29 cellular contexts compared by ENCODE assay signal in genomic region chr9:132090771-132091170, GRCh38.
DNase-seq lines count a peak whose midpoint lies in the region; ATAC-seq, FAIRE-seq and TF ChIP-seq lines count a peak whose summit lies in the region.
"Had no signal": no experiment of that assay in that cellular context is flagged by ENCODE, and none has a peak within 500 bp of the region (broad histone marks: within the 10 kb centered on the region; RNA-seq: fewer than 3 reads in every experiment).

No MANE protein-coding gene starts in this region.

- DNase-seq in H54 (ENCODE audit: insufficient read length, low spot score) (no peak), MV-4-11 (lab: John Stamatoyannopoulos, UW) (peak; percentile 74), astrocyte of the spinal cord (ENCODE audit: low read depth, low spot score) (peak; percentile 39), iris pigment epithelial cell (ENCODE audit: low read depth) (peak; percentile 41), NCI-H146 treated with DMSO at 0.1 percent for 48 hours (lab: John Stamatoyannopoulos, UW; ENCODE audit: unreplicated experiment) (no peak), T-helper 1 cell (no peak), C1 segment of cervical spinal cord (lab: John Stamatoyannopoulos, UW) (no peak)
- DNase-seq: activated CD4-positive, alpha-beta memory T cell treated with anti-CD3 and anti-CD28 coated beads for 36 hours; activated CD4-positive, CD25-positive, alpha-beta regulatory T cell treated with anti-CD3 and anti-CD28 coated beads, Interleukin-2, amount 50 U/mL, for 72 hours; activated CD8-positive, alpha-beta memory T cell treated with anti-CD3 and anti-CD28 coated beads, Interleukin-2, amount 50 U/mL, for 4 hours; activated naive CD4-positive, alpha-beta T cell treated with anti-CD3 and anti-CD28 coated beads, Interleukin-2, amount 50 U/mL, for 16 hours; amygdala; Calu3; DMS79 treated with DMSO at 0.1 percent for 48 hours; endodermal cell; esophagus squamous epithelium; left ventricle myocardium superior; naive B cell; NCI-H1694 treated with DMSO at 0.1 percent for 48 hours; NCI-H524 treated with DMSO at 0.1 percent for 48 hours; sigmoid colon; stimulated activated naive CD4-positive, alpha-beta T cell treated with Interleukin-2 at 50 U/mL for 16 hours had no signal

- TF ChIP-seq CTCF in astrocyte of the spinal cord (IDR thresholded peaks at IDR 0.05; ENCODE audit: low read depth, low read length), result no peak

- peak; percentile 60 for FAIRE-seq in H54 (lab: Jason Lieb, UNC)
- FAIRE-seq: GM18507, keratinocyte, TTC549 had no signal

- in situ Hi-C loops in astrocyte of the spinal cord (cut with HindIII; ENCODE audit: low sequenced_read_pairs), result no loop called here

- H3K4me3 ChIP-seq in astrocyte of the spinal cord (ENCODE audit: low read depth, low read length), result no peak overlapping the region
- H3K4me3 ChIP-seq: esophagus squamous epithelium, prostate gland, sigmoid colon, vagina had no signal

- ATAC-seq in GM19452 (IDR thresholded peaks at IDR 0.05; ENCODE audit: unreplicated experiment), result no peak
- ATAC-seq: left ventricle myocardium superior, Panc1 had no signal

- TF ChIP-seq POLR2A in H54 (IDR thresholded peaks at IDR 0.05; ENCODE audit: low read depth, low read length), result no peak

Comparison
In these comparisons a context has a peak if more than half of its experiments do, and no peak if none do; other contexts are left out.
1. DNase-seq: peak in MV-4-11 (single experiment), astrocyte of the spinal cord (single experiment) and iris pigment epithelial cell (single experiment); none in H54 (single experiment), NCI-H146 treated with DMSO at 0.1 percent for 48 hours (single experiment), T-helper 1 cell (0 of 5) and C1 segment of cervical spinal cord (0 of 14).